13 cellular contexts compared by ENCODE assay signal in the genomic region with DNA sequence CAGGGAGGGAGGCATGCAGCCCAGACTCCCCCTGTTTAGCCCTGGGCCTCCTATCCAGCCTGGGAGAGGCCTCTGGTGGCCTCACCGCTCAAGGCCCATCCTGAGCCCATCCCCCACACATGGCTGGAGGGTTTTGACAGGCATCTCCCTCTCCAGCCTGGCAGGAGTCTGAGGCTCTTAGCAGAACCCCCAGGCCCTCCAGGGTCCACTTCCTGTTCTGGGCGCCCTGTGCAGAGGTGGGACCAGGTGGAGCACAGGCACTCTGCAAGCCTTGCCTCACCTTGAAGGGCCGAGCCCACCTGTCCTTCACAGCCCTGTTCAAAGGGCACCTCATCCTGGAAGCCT. TPM values are rescaled to one million over a fixed set of nuclear protein-coding genes. Genes with fewer than 3 reads are reported as not detected.
DNase-seq lines count a peak whose midpoint lies in the region; ATAC-seq and TF ChIP-seq lines count a peak whose summit lies in the region.
"Not testable (repeated sequence)": the region's sequence is repeated elsewhere in the genome, so short reads cannot be mapped to it uniquely, and the experiment has no call there.
"Had no signal": no experiment of that assay in that cellular context is flagged by ENCODE, and none has a peak within 500 bp of the region (broad histone marks: within the 10 kb centered on the region; RNA-seq: fewer than 3 reads in every experiment).

No MANE protein-coding gene starts in this region.

- ATAC-seq in left lobe of liver; stimulated activated memory B cell treated with anti-CD40 and anti-IgM and Interleukin-4, amounts not matched to agents 10 μg/mL and 1 μg/mL and 100 μg/mL, for 72 hours: not testable (repeated sequence)

- not testable (repeated sequence) for H3K79me2 ChIP-seq in DOHH2 (ENCODE audit: control insufficient read depth, low read length); Loucy (ENCODE audit: insufficient read depth, low read length)

- peak overlapping the region; percentile 0 for H3K27ac Mint-ChIP-seq in stimulated activated memory B cell treated with anti-CD40 and anti-IgM and Interleukin-4, amounts not matched to agents 10 μg/mL and 1 μg/mL and 100 μg/mL, for 72 hours

- not testable (repeated sequence) for H3K4me3 Mint-ChIP-seq in stimulated activated memory B cell treated with anti-CD40 and anti-IgM and Interleukin-4, amounts not matched to agents 10 μg/mL and 1 μg/mL and 100 μg/mL, for 72 hours

- H3K9me2 ChIP-seq in DOHH2 (replicated peaks; ENCODE audit: control insufficient read depth, low read length); Loucy (replicated peaks; ENCODE audit: low read depth, low read length): not testable (repeated sequence)

- not testable (repeated sequence) for TF ChIP-seq CTCF in DOHH2 (IDR thresholded peaks at IDR 0.05; ENCODE audit: low read depth, low read length, poor library complexity, severe bottlenecking); Loucy (conservative IDR thresholded peaks at IDR 0.05; ENCODE audit: low read length); left ventricle myocardium inferior (IDR thresholded peaks at IDR 0.05; ENCODE audit: borderline replicate concordance)

- H3K4me1 ChIP-seq in DOHH2 (ENCODE audit: control insufficient read depth, low read length) (peaks cover 23% of the 10 kb centered on the region), Loucy (ENCODE audit: insufficient read depth, low read length, poor library complexity, severe bottlenecking) (peaks cover 46% of the 10 kb centered on the region), left ventricle myocardium inferior (peaks cover 12% of the 10 kb centered on the region)

- not testable (repeated sequence) for H3K9me3 ChIP-seq in DOHH2 (ENCODE audit: control insufficient read depth, insufficient read depth, low read length); Loucy (ENCODE audit: insufficient read depth, low read depth, low read length); left ventricle myocardium inferior (replicated peaks)

- H3K4me1 Mint-ChIP-seq in stimulated activated memory B cell treated with anti-CD40 and anti-IgM and Interleukin-4, amounts not matched to agents 10 μg/mL and 1 μg/mL and 100 μg/mL, for 72 hours = peaks cover 24% of the 10 kb centered on the region

- not testable (repeated sequence) for H3K4me3 ChIP-seq in DOHH2 (ENCODE audit: low read length); Loucy (ENCODE audit: low read length, poor library complexity, severe bottlenecking); left ventricle myocardium inferior

- H3K9me3 Mint-ChIP-seq in stimulated activated memory B cell treated with anti-CD40 and anti-IgM and Interleukin-4, amounts not matched to agents 10 μg/mL and 1 μg/mL and 100 μg/mL, for 72 hours = not testable (repeated sequence)

- H3K27ac ChIP-seq in DOHH2 (ENCODE audit: low read depth, low read length) = not testable (repeated sequence)
- H3K27ac ChIP-seq in left ventricle myocardium inferior (replicated peaks) = peak overlapping the region; percentile 68

- peak overlapping the region; percentile 49 for H3K4me2 ChIP-seq in DOHH2 (ENCODE audit: low read length)
- not testable (repeated sequence) for H3K4me2 ChIP-seq in Loucy (ENCODE audit: low read depth, low read length, poor library complexity, severe bottlenecking)

- H3K36me3 ChIP-seq in DOHH2 (ENCODE audit: control insufficient read depth, low read length); Loucy (ENCODE audit: insufficient read depth, low read length); left ventricle myocardium inferior: not testable (repeated sequence)

- not testable (repeated sequence) for H3K27me3 ChIP-seq in DOHH2 (ENCODE audit: control insufficient read depth, low read length); Loucy (ENCODE audit: insufficient read depth, low read length, poor library complexity, severe bottlenecking); left ventricle myocardium inferior (ENCODE audit: low read depth)

- intact Hi-C loops in left ventricle myocardium inferior (cut with micrococcal nuclease) = not testable (repeated sequence)

- H3K27me3 Mint-ChIP-seq in stimulated activated memory B cell treated with anti-CD40 and anti-IgM and Interleukin-4, amounts not matched to agents 10 μg/mL and 1 μg/mL and 100 μg/mL, for 72 hours = peaks cover 13% of the 10 kb centered on the region

- not testable (repeated sequence) for H2AFZ ChIP-seq in Loucy (ENCODE audit: low read length)

- not testable (repeated sequence) for H3K36me3 Mint-ChIP-seq in stimulated activated memory B cell treated with anti-CD40 and anti-IgM and Interleukin-4, amounts not matched to agents 10 μg/mL and 1 μg/mL and 100 μg/mL, for 72 hours

- not testable (repeated sequence) for H4K20me1 ChIP-seq in DOHH2 (ENCODE audit: control insufficient read depth, insufficient read depth, low read depth, low read length); Loucy (ENCODE audit: insufficient read depth, low read length, poor library complexity, severe bottlenecking)

- not testable (repeated sequence) for H3F3A ChIP-seq in DOHH2 (ENCODE audit: control insufficient read depth, insufficient read depth); Loucy (ENCODE audit: low read depth)

- peak overlapping the region; percentile 52 for H3K9ac ChIP-seq in Loucy (ENCODE audit: low read depth, low read length, poor library complexity, severe bottlenecking)

- DNase-seq in activated naive CD4-positive, alpha-beta T cell treated with Interleukin-2 at 50 U/mL for 16 hours = peak; percentile 1
- DNase-seq in ecto neural progenitor cell (ENCODE audit: low spot score) = peak; percentile 44
- DNase-seq in left ventricle myocardium inferior = not testable (repeated sequence)
- peak; percentile 41 for DNase-seq in left lobe of liver (ENCODE audit: low spot score)

RNA-seq across cellular contexts. Expression of a gene that starts 13.5 kb away (rescaled TPM):
- total RNA-seq in left ventricle myocardium inferior (not detected), left lobe of liver (not detected)
- total RNA-seq: Calu3; CD8-positive, alpha-beta T cell; G401; GM12878; H4; HT-29 had no signal
